ENCODE assay signal across 8 cellular contexts in genomic region chr2:165634855-165635254, GRCh38.
DNase-seq lines count a peak whose midpoint lies in the region; ATAC-seq and TF ChIP-seq lines count a peak whose summit lies in the region.

No MANE protein-coding gene starts in this region.

- TF ChIP-seq EP300 in gastroesophageal sphincter (IDR thresholded peaks at IDR 0.05): no peak

- H2AFZ ChIP-seq in parathyroid adenoma: peak overlapping the region; percentile 50

- no peak for TF ChIP-seq POLR2A in gastroesophageal sphincter (IDR thresholded peaks at IDR 0.05)

- H3K27ac ChIP-seq in gastroesophageal sphincter (no peak overlapping the region), parathyroid adenoma (no peak overlapping the region)

- H3K36me3 ChIP-seq in H7 (replicated peaks; ENCODE audit: control insufficient read depth, insufficient read depth, low read length): no peaks in the 10 kb centered on the region
- H3K36me3 ChIP-seq in NT2/D1 (ENCODE audit: insufficient read depth, insufficient read length, low read length): no peaks in the 10 kb centered on the region
- H3K36me3 ChIP-seq in gastroesophageal sphincter: no peaks in the 10 kb centered on the region
- H3K36me3 ChIP-seq in parathyroid adenoma (ENCODE audit: control insufficient read depth, insufficient read depth, low read length): no peaks in the 10 kb centered on the region

- ATAC-seq in gastroesophageal sphincter (peak; percentile 55), HG02678 (IDR thresholded peaks at IDR 0.05; ENCODE audit: unreplicated experiment) (no peak), GM18868 (IDR thresholded peaks at IDR 0.05; ENCODE audit: unreplicated experiment) (no peak), HG02588 (IDR thresholded peaks at IDR 0.05; ENCODE audit: unreplicated experiment) (no peak)

- H3K4me1 ChIP-seq in NT2/D1 (ENCODE audit: insufficient read depth, insufficient read length) (no peaks in the 10 kb centered on the region), gastroesophageal sphincter (peaks cover 0 to 18% (median 0%) of the 10 kb centered on the region in 3 donors), parathyroid adenoma (peaks cover 3% of the 10 kb centered on the region)

- TF ChIP-seq CTCF in gastroesophageal sphincter (IDR thresholded peaks at IDR 0.05) (no peak), parathyroid adenoma (IDR thresholded peaks at IDR 0.05) (no peak), GM10266 (IDR thresholded peaks at IDR 0.05; ENCODE audit: control insufficient read depth, insufficient read depth, low read depth, missing control alignments) (no peak)

- DNase-seq in H7: peak; percentile 22
- DNase-seq in NT2/D1 (ENCODE audit: low read depth, low spot score): peak; percentile 61
- no peak for DNase-seq in GM10266 (ENCODE audit: extremely low spot score)

- 24 to 37% methylated on average over 3 of the region's 4 CpGs for WGBS in gastroesophageal sphincter (ENCODE audit: low coverage in 1 of 2), 2 donors

- H3K4me2 ChIP-seq in parathyroid adenoma (ENCODE audit: low read length): no peak overlapping the region

- H3K79me2 ChIP-seq in parathyroid adenoma: no peaks in the 10 kb centered on the region

- H3K9me3 ChIP-seq in NT2/D1 (ENCODE audit: insufficient read depth, low read length) (no peaks in the 10 kb centered on the region), gastroesophageal sphincter (no peaks in the 10 kb centered on the region), parathyroid adenoma (ENCODE audit: control insufficient read depth, low read length) (no peaks in the 10 kb centered on the region)

- H3K4me3 ChIP-seq in H7 (ENCODE audit: insufficient read depth, low read depth, low read length): no peak overlapping the region
- no peak overlapping the region for H3K4me3 ChIP-seq in NT2/D1 (ENCODE audit: insufficient read length, low read depth)
- H3K4me3 ChIP-seq in gastroesophageal sphincter: no peak overlapping the region
- H3K4me3 ChIP-seq in parathyroid adenoma (ENCODE audit: low read depth, low read length): no peak overlapping the region

- H3K27me3 ChIP-seq in H7 (ENCODE audit: control insufficient read depth, insufficient read depth, low read length) (no peaks in the 10 kb centered on the region), NT2/D1 (ENCODE audit: insufficient read depth, insufficient read length) (no peaks in the 10 kb centered on the region), gastroesophageal sphincter (no peaks in the 10 kb centered on the region), parathyroid adenoma (ENCODE audit: control insufficient read depth, insufficient read depth, low read length) (no peaks in the 10 kb centered on the region)

- H3K9ac ChIP-seq in NT2/D1 (ENCODE audit: insufficient read length, low read depth): no peak overlapping the region
- no peak overlapping the region for H3K9ac ChIP-seq in parathyroid adenoma
